8 cellular contexts compared by ENCODE assay signal in genomic region chr17:9575381-9576072, GRCh38. TPM values are rescaled to one million over a fixed set of nuclear protein-coding genes. Genes with fewer than 3 reads are reported as not detected.
DNase-seq lines count a peak whose midpoint lies in the region; ATAC-seq and TF ChIP-seq lines count a peak whose summit lies in the region.

Gene STX8, minus strand, starts transcription at chr17:9575820. Its CDS starts 12 bp downstream, at chr17:9575808.

- TF ChIP-seq POLR2A in testis (IDR thresholded peaks at IDR 0.05): no peak

- peaks cover 20% of the 10 kb centered on the region for H3K4me1 ChIP-seq in osteoblast (ENCODE audit: insufficient read depth, low read length)
- H3K4me1 ChIP-seq in testis: peaks cover 13% of the 10 kb centered on the region

- H3K27ac ChIP-seq in osteoblast (ENCODE audit: low read depth, low read length): peak within 1 kb of the TSS; percentile 70
- peak within 1 kb of the TSS; percentile 62 to 63 for H3K27ac ChIP-seq in testis

- peaks cover 33% of the 10 kb centered on the region for H3K4me1 Mint-ChIP-seq in activated naive CD4-positive, alpha-beta T cell treated with anti-CD3 and anti-CD28 coated beads, Interleukin-2, amount 50 U/mL, for 24 hours

- no peaks in the 10 kb centered on the region for H3K27me3 Mint-ChIP-seq in activated naive CD4-positive, alpha-beta T cell treated with anti-CD3 and anti-CD28 coated beads, Interleukin-2, amount 50 U/mL, for 24 hours

- H3K27me3 ChIP-seq in osteoblast (ENCODE audit: insufficient read depth, low read length): no peaks in the 10 kb centered on the region
- no peaks in the 10 kb centered on the region for H3K27me3 ChIP-seq in testis

- DNase-seq in EH (ENCODE audit: low read depth) (peak; percentile 89), LHCN-M2 (ENCODE audit: low read depth) (peak; percentile 87), SKM-1 treated with dmso at 0.1 percent for 144 hours (lab: John Stamatoyannopoulos, UW; ENCODE audit: unreplicated experiment) (peak; percentile 49), glomerular visceral epithelial cell (ENCODE audit: extremely low spot score) (peak; percentile 91), osteoblast (ENCODE audit: insufficient read length, low spot score, missing footprints) (peak; percentile 91), testis (peak; percentile 96)

- H3K4me3 ChIP-seq in osteoblast (ENCODE audit: insufficient read depth, low read length) (peak within 1 kb of the TSS; percentile 92), testis (peak within 1 kb of the TSS; percentile 72 to 90)

- WGBS in testis, 2 donors: 0% methylated on average over 14 to 40 of the region's 41 CpGs

- H3K9me3 ChIP-seq in osteoblast (ENCODE audit: low read depth, low read length) (no peaks in the 10 kb centered on the region), testis (no peaks in the 10 kb centered on the region)

- ATAC-seq in GM21737 (IDR thresholded peaks at IDR 0.05; ENCODE audit: unreplicated experiment): peak; percentile 70

- H3K4me2 ChIP-seq in osteoblast (ENCODE audit: insufficient read depth, low read length): peak within 1 kb of the TSS; percentile 91

- H3K79me2 ChIP-seq in osteoblast (ENCODE audit: insufficient read depth, low read length): peaks cover 30% of the 10 kb centered on the region

- intact Hi-C loops in testis (cut with DNase I; ENCODE audit: low total_unique reads): no loop called here

- no peaks in the 10 kb centered on the region for H3K36me3 ChIP-seq in osteoblast (ENCODE audit: insufficient read depth, low read length)
- no peaks in the 10 kb centered on the region for H3K36me3 ChIP-seq in testis (ENCODE audit: low read depth, missing control alignments)

- H3K27ac Mint-ChIP-seq in activated naive CD4-positive, alpha-beta T cell treated with anti-CD3 and anti-CD28 coated beads, Interleukin-2, amount 50 U/mL, for 24 hours: peak within 1 kb of the TSS; percentile 96

- peaks cover 5% of the 10 kb centered on the region for H4K20me1 ChIP-seq in osteoblast (ENCODE audit: insufficient read depth, low read length)

- no peaks in the 10 kb centered on the region for H3K36me3 Mint-ChIP-seq in activated naive CD4-positive, alpha-beta T cell treated with anti-CD3 and anti-CD28 coated beads, Interleukin-2, amount 50 U/mL, for 24 hours

- H2AFZ ChIP-seq in osteoblast (ENCODE audit: low read length): peak within 1 kb of the TSS; percentile 98

- TF ChIP-seq CTCF in osteoblast (IDR thresholded peaks at IDR 0.05; ENCODE audit: extremely low read depth, low read depth, low read length): no peak
- no peak for TF ChIP-seq CTCF in testis (IDR thresholded peaks at IDR 0.05)

- H3K4me3 Mint-ChIP-seq in activated naive CD4-positive, alpha-beta T cell treated with anti-CD3 and anti-CD28 coated beads, Interleukin-2, amount 50 U/mL, for 24 hours: peak within 1 kb of the TSS; percentile 97

- no peaks in the 10 kb centered on the region for H3K9me3 Mint-ChIP-seq in activated naive CD4-positive, alpha-beta T cell treated with anti-CD3 and anti-CD28 coated beads, Interleukin-2, amount 50 U/mL, for 24 hours

RNA-seq across cellular contexts. Expression of gene STX8, which starts in this region (rescaled TPM):
- total RNA-seq in LHCN-M2 (2014; rRNA removed): 45.2 and 54.8 TPM in 2 replicates
- 110 TPM for polyA plus RNA-seq in LHCN-M2 (2012)
- total RNA-seq in osteoblast: 72.7 and 95.8 TPM in 2 replicates
- total RNA-seq in testis: 100 to 1,000 TPM; 103 to 125 TPM
- polyA plus RNA-seq in testis (ENCODE audit: insufficient read depth, low read depth, low replicate concordance): 160 TPM

Comparison
In these comparisons a context has a peak if more than half of its experiments do, and no peak if none do; other contexts are left out.
1. Peak in every context shown above with its lines: DNase-seq, ATAC-seq, H3K4me3 ChIP-seq and H3K27ac ChIP-seq.